In genomic region chr9:16153221-16153620, GRCh38 we compare ENCODE assay signal across 15 cellular contexts.
DNase-seq lines count a peak whose midpoint lies in the region; ATAC-seq and TF ChIP-seq lines count a peak whose summit lies in the region.
"Had no signal": no experiment of that assay in that cellular context is flagged by ENCODE, and none has a peak within 500 bp of the region (broad histone marks: within the 10 kb centered on the region; RNA-seq: fewer than 3 reads in every experiment).

No MANE protein-coding gene starts in this region.

- H3K4me3 Mint-ChIP-seq in activated naive CD8-positive, alpha-beta T cell treated with anti-CD3 and anti-CD28 coated beads for 36 hours, result no peak overlapping the region
- H3K4me3 Mint-ChIP-seq in activated naive CD8-positive, alpha-beta T cell treated with anti-CD3 and anti-CD28 coated beads, Interleukin-2, amount 50 U/mL, for 24 hours, result no peak overlapping the region
- H3K4me3 Mint-ChIP-seq in nephron, result no peak overlapping the region
- H3K4me3 Mint-ChIP-seq: CD8-positive, alpha-beta T cell had no signal

- H3K9me3 Mint-ChIP-seq in activated naive CD8-positive, alpha-beta T cell treated with anti-CD3 and anti-CD28 coated beads for 36 hours, result peaks cover 3% of the 10 kb centered on the region
- H3K9me3 Mint-ChIP-seq in activated naive CD8-positive, alpha-beta T cell treated with anti-CD3 and anti-CD28 coated beads, Interleukin-2, amount 50 U/mL, for 24 hours, result no peaks in the 10 kb centered on the region
- no peaks in the 10 kb centered on the region for H3K9me3 Mint-ChIP-seq in nephron
- H3K9me3 Mint-ChIP-seq: CD8-positive, alpha-beta T cell had no signal

- intact Hi-C loops in sigmoid colon (cut with DNase I), result loop anchor here (5.0 to 10.0 kb wide), 2 partner anchors 108 to 719 kb away; partner anchors contain the start of gene BNC2

- peak overlapping the region in 3 of 4 donors; percentile 70 to 73 (median 73) for H3K27ac ChIP-seq in sigmoid colon
- H3K27ac ChIP-seq: 22Rv1 had no signal

- peaks cover 0 to 46% (median 40%) of the 10 kb centered on the region in 4 donors for H3K4me1 ChIP-seq in sigmoid colon
- H3K4me1 ChIP-seq: Caco-2 had no signal

- TF ChIP-seq CTCF in nephron (IDR thresholded peaks at IDR 0.05; ENCODE audit: unreplicated experiment in 3 of 3), result no peak
- no peak for TF ChIP-seq CTCF in sigmoid colon (IDR thresholded peaks at IDR 0.05)

- ATAC-seq in activated naive CD8-positive, alpha-beta T cell treated with anti-CD3 and anti-CD28 coated beads, Interleukin-2, amount 50 U/mL, for 24 hours, result no peak
- ATAC-seq: CD8-positive, alpha-beta T cell; HepG2 had no signal

- H3K27ac Mint-ChIP-seq in activated naive CD8-positive, alpha-beta T cell treated with anti-CD3 and anti-CD28 coated beads for 36 hours, result peak overlapping the region; percentile 93
- H3K27ac Mint-ChIP-seq in activated naive CD8-positive, alpha-beta T cell treated with anti-CD3 and anti-CD28 coated beads, Interleukin-2, amount 50 U/mL, for 24 hours, result no peak overlapping the region
- H3K27ac Mint-ChIP-seq in nephron, result peak overlapping the region in 2 of 3 experiments; percentile 93 to 95
- H3K27ac Mint-ChIP-seq: CD14-positive monocyte; CD8-positive, alpha-beta T cell had no signal

- no peak for DNase-seq in activated naive CD8-positive, alpha-beta T cell treated with anti-CD3 and anti-CD28 coated beads for 36 hours
- no peak for DNase-seq in activated naive CD8-positive, alpha-beta T cell treated with anti-CD3 and anti-CD28 coated beads, Interleukin-2, amount 50 U/mL, for 24 hours
- no peak for DNase-seq in sigmoid colon
- DNase-seq in H4 (ENCODE audit: low spot score), result no peak
- DNase-seq in hepatic stellate cell (ENCODE audit: low spot score), result no peak
- no peak for DNase-seq in COLO668 (lab: John Stamatoyannopoulos, UW; ENCODE audit: unreplicated experiment)
- DNase-seq: Caco-2; CD8-positive, alpha-beta T cell; DND-41; GDM1; HCEC 1CT had no signal

- no peak overlapping the region for H3K4me3 ChIP-seq in sigmoid colon

- no peaks in the 10 kb centered on the region for H3K36me3 ChIP-seq in sigmoid colon

- no peak for TF ChIP-seq POLR2A in sigmoid colon (IDR thresholded peaks at IDR 0.05)

- TF ChIP-seq EP300 in sigmoid colon (IDR thresholded peaks at IDR 0.05), result no peak

- H3K36me3 Mint-ChIP-seq in activated naive CD8-positive, alpha-beta T cell treated with anti-CD3 and anti-CD28 coated beads for 36 hours, result peaks cover 6% of the 10 kb centered on the region
- H3K36me3 Mint-ChIP-seq in activated naive CD8-positive, alpha-beta T cell treated with anti-CD3 and anti-CD28 coated beads, Interleukin-2, amount 50 U/mL, for 24 hours (ENCODE audit: low read depth), result peaks cover 5% of the 10 kb centered on the region
- H3K36me3 Mint-ChIP-seq in nephron (ENCODE audit: low read depth), result no peaks in the 10 kb centered on the region
- H3K36me3 Mint-ChIP-seq: CD14-positive monocyte; CD8-positive, alpha-beta T cell had no signal

- H3K9me3 ChIP-seq in sigmoid colon, result no peaks in the 10 kb centered on the region
- H3K9me3 ChIP-seq: Caco-2 had no signal

- H3K4me1 Mint-ChIP-seq in activated naive CD8-positive, alpha-beta T cell treated with anti-CD3 and anti-CD28 coated beads for 36 hours, result peaks cover 33% of the 10 kb centered on the region
- H3K4me1 Mint-ChIP-seq in activated naive CD8-positive, alpha-beta T cell treated with anti-CD3 and anti-CD28 coated beads, Interleukin-2, amount 50 U/mL, for 24 hours, result peaks cover 31% of the 10 kb centered on the region
- H3K4me1 Mint-ChIP-seq in nephron, result peaks cover 80% of the 10 kb centered on the region

- H3K27me3 ChIP-seq in sigmoid colon, result no peaks in the 10 kb centered on the region

- H3K27me3 Mint-ChIP-seq in activated naive CD8-positive, alpha-beta T cell treated with anti-CD3 and anti-CD28 coated beads for 36 hours, result no peaks in the 10 kb centered on the region
- H3K27me3 Mint-ChIP-seq in activated naive CD8-positive, alpha-beta T cell treated with anti-CD3 and anti-CD28 coated beads, Interleukin-2, amount 50 U/mL, for 24 hours, result peaks cover 7% of the 10 kb centered on the region
- H3K27me3 Mint-ChIP-seq in nephron (ENCODE audit: low read depth), result no peaks in the 10 kb centered on the region

- WGBS in sigmoid colon, 2 donors, result 93 to 94% methylated on average over 11 of the region's 11 CpGs
